8 cellular contexts compared by ENCODE assay signal in genomic region chr11:27507561-27508322, GRCh38. TPM values are rescaled to one million over a fixed set of nuclear protein-coding genes. Genes with fewer than 3 reads are reported as not detected.
DNase-seq lines count a peak whose midpoint lies in the region; ATAC-seq and TF ChIP-seq lines count a peak whose summit lies in the region.

No MANE protein-coding gene starts in this region.

- H3K27ac ChIP-seq in iPS-18a (ENCODE audit: low read length) (peak overlapping the region; percentile 98), suprapubic skin (no peak overlapping the region)

- peak overlapping the region; percentile 98 for H3K27ac Mint-ChIP-seq in activated naive CD4-positive, alpha-beta T cell treated with anti-CD3 and anti-CD28 coated beads, Interleukin-2, amount 10 ng/mL, durations not matched to agents 7 days and 5 days
- peak overlapping the region; percentile 100 for H3K27ac Mint-ChIP-seq in activated CD8-positive, alpha-beta T cell treated with anti-CD3 and anti-CD28 coated beads for 36 hours

- peaks cover 36% of the 10 kb centered on the region for H3K4me1 Mint-ChIP-seq in activated naive CD4-positive, alpha-beta T cell treated with anti-CD3 and anti-CD28 coated beads, Interleukin-2, amount 10 ng/mL, durations not matched to agents 7 days and 5 days
- H3K4me1 Mint-ChIP-seq in activated CD8-positive, alpha-beta T cell treated with anti-CD3 and anti-CD28 coated beads for 36 hours (ENCODE audit: low read depth), result peaks cover 29% of the 10 kb centered on the region

- POLR2A ChIA-PET in activated CD8-positive, alpha-beta T cell treated with anti-CD3 and anti-CD28 coated beads for 36 hours (lab: Charles Lee), result interaction anchor here (1.1 kb wide), 1 partner anchor 11 kb away, joined by 6 read pairs; no protein-coding TSS in a partner anchor

- intact Hi-C loops in activated CD8-positive, alpha-beta T cell treated with anti-CD3 and anti-CD28 coated beads for 36 hours (cut with micrococcal nuclease), result loop anchor here (5.0 kb wide), 1 partner anchor 600 kb away; the partner anchor contains the start of genes KIF18A and METTL15

- peak overlapping the region; percentile 97 for H3K9ac ChIP-seq in iPS-18a (ENCODE audit: low read length)

- no peaks in the 10 kb centered on the region for H3K9me3 ChIP-seq in iPS-18a (ENCODE audit: control insufficient read depth, low read depth, low read length)
- H3K9me3 ChIP-seq in suprapubic skin, result no peaks in the 10 kb centered on the region

- no peak for ATAC-seq in activated CD8-positive, alpha-beta T cell treated with anti-CD3 and anti-CD28 coated beads for 36 hours
- ATAC-seq in GM21576 (IDR thresholded peaks at IDR 0.05; ENCODE audit: unreplicated experiment) (no peak), HG03439 (IDR thresholded peaks at IDR 0.05; ENCODE audit: unreplicated experiment) (no peak), GM18498 (IDR thresholded peaks at IDR 0.05; ENCODE audit: unreplicated experiment) (no peak)

- no peak for TF ChIP-seq CTCF in activated CD8-positive, alpha-beta T cell treated with anti-CD3 and anti-CD28 coated beads for 36 hours (IDR thresholded peaks at IDR 0.05)
- TF ChIP-seq CTCF in suprapubic skin (IDR thresholded peaks at IDR 0.05), result no peak

- H3K36me3 ChIP-seq in iPS-18a (ENCODE audit: control insufficient read depth, low read depth, low read length), result peaks cover 3% of the 10 kb centered on the region
- H3K36me3 ChIP-seq in suprapubic skin, result no peaks in the 10 kb centered on the region

- CTCF ChIA-PET in activated naive CD4-positive, alpha-beta T cell treated with anti-CD3 and anti-CD28 coated beads, Interleukin-2, amount 10 ng/mL, durations not matched to agents 7 days and 5 days (lab: Charles Lee), result interaction anchor here (0.7 kb wide), 2 partner anchors 9 to 305 kb away, joined by 3 to 4 read pairs; no protein-coding TSS in a partner anchor
- CTCF ChIA-PET in activated CD8-positive, alpha-beta T cell treated with anti-CD3 and anti-CD28 coated beads for 36 hours (lab: Charles Lee), result no interaction called here

- no peak for TF ChIP-seq EP300 in suprapubic skin (IDR thresholded peaks at IDR 0.05)

- H3K27me3 Mint-ChIP-seq in activated naive CD4-positive, alpha-beta T cell treated with anti-CD3 and anti-CD28 coated beads, Interleukin-2, amount 10 ng/mL, durations not matched to agents 7 days and 5 days, result no peaks in the 10 kb centered on the region
- no peaks in the 10 kb centered on the region for H3K27me3 Mint-ChIP-seq in activated CD8-positive, alpha-beta T cell treated with anti-CD3 and anti-CD28 coated beads for 36 hours

- peaks cover 9% of the 10 kb centered on the region for H3K36me3 Mint-ChIP-seq in activated naive CD4-positive, alpha-beta T cell treated with anti-CD3 and anti-CD28 coated beads, Interleukin-2, amount 10 ng/mL, durations not matched to agents 7 days and 5 days
- peaks cover 17% of the 10 kb centered on the region for H3K36me3 Mint-ChIP-seq in activated CD8-positive, alpha-beta T cell treated with anti-CD3 and anti-CD28 coated beads for 36 hours (ENCODE audit: low read depth)

- H3K27me3 ChIP-seq in iPS-18a (ENCODE audit: control insufficient read depth, insufficient read depth, low read length), result no peaks in the 10 kb centered on the region
- H3K27me3 ChIP-seq in suprapubic skin, result no peaks in the 10 kb centered on the region

- H3K4me3 Mint-ChIP-seq in activated naive CD4-positive, alpha-beta T cell treated with anti-CD3 and anti-CD28 coated beads, Interleukin-2, amount 10 ng/mL, durations not matched to agents 7 days and 5 days, result peak overlapping the region; percentile 96
- H3K4me3 Mint-ChIP-seq in activated CD8-positive, alpha-beta T cell treated with anti-CD3 and anti-CD28 coated beads for 36 hours, result peak overlapping the region; percentile 100

- peaks cover 15% of the 10 kb centered on the region for H3K4me1 ChIP-seq in iPS-18a (ENCODE audit: control insufficient read depth, low read depth, low read length)
- peaks cover 33% of the 10 kb centered on the region for H3K4me1 ChIP-seq in suprapubic skin

- no peak for TF ChIP-seq POLR2A in suprapubic skin (IDR thresholded peaks at IDR 0.05)

- H3K9me3 Mint-ChIP-seq in activated naive CD4-positive, alpha-beta T cell treated with anti-CD3 and anti-CD28 coated beads, Interleukin-2, amount 10 ng/mL, durations not matched to agents 7 days and 5 days, result no peaks in the 10 kb centered on the region
- no peaks in the 10 kb centered on the region for H3K9me3 Mint-ChIP-seq in activated CD8-positive, alpha-beta T cell treated with anti-CD3 and anti-CD28 coated beads for 36 hours

- DNase-seq in activated naive CD4-positive, alpha-beta T cell treated with anti-CD3 and anti-CD28 coated beads, Interleukin-2, amount 10 ng/mL, durations not matched to agents 7 days and 5 days, result no peak
- no peak for DNase-seq in activated naive CD4-positive, alpha-beta T cell (lab: John Stamatoyannopoulos, UW)
- no peak for DNase-seq in activated CD8-positive, alpha-beta T cell treated with anti-CD3 and anti-CD28 coated beads for 36 hours
- no peak for DNase-seq in suprapubic skin (ENCODE audit: low spot score in 2 of 2)

- 93% methylated on average over 4 of the region's 4 CpGs for WGBS in suprapubic skin

- peak overlapping the region; percentile 100 for H3K4me3 ChIP-seq in iPS-18a (ENCODE audit: low read length)
- peak overlapping the region; percentile 95 for H3K4me3 ChIP-seq in suprapubic skin

RNA-seq across cellular contexts. Expression of gene LIN7C, which starts 1.2 kb away (rescaled TPM):
- 10 to 100 TPM; 26.9 to 28.9 TPM for total RNA-seq in activated CD8-positive, alpha-beta T cell treated with anti-CD3 and anti-CD28 coated beads for 36 hours
- 10 to 100 TPM; 31.7 to 45.5 (median 42.6) TPM for total RNA-seq in suprapubic skin

RNA-seq across cellular contexts. Expression of gene LGR4, which starts 35.2 kb away (rescaled TPM):
- total RNA-seq in activated CD8-positive, alpha-beta T cell treated with anti-CD3 and anti-CD28 coated beads for 36 hours, result under 1 TPM in 1 of 2 experiments, not detected in 1; 0.09 TPM
- total RNA-seq in suprapubic skin, result 100 to 1,000 TPM in 1 of 4 donors, 10 to 100 TPM in 3; 54.7 to 143 (median 66.4) TPM

Comparison
In these comparisons a context has a peak if more than half of its experiments do, and no peak if none do; other contexts are left out.
1. RNA of gene LGR4, which starts 35.2 kb away (total RNA-seq): 54.7 to 143 TPM in suprapubic skin; 0.09 TPM in activated CD8-positive, alpha-beta T cell treated with anti-CD3 and anti-CD28 coated beads for 36 hours; every median in the first group is over 10 times any median in the second.